Comparison of ENCODE assay signal across 34 cellular contexts in genomic region chr7:153902857-153903256, GRCh38.
"Had no signal": no experiment of that assay in that cellular context is flagged by ENCODE, and none has a peak within 500 bp of the region (broad histone marks: within the 10 kb centered on the region; RNA-seq: fewer than 3 reads in every experiment).

No MANE protein-coding gene starts in this region.

- H3K36me3 ChIP-seq: SJSA1 had no signal

- DNase-seq: activated B cell treated with CpG ODN at 0.5 μM for 24 hours; activated CD4-positive, alpha-beta memory T cell treated with anti-CD3 and anti-CD28 coated beads for 36 hours; activated CD4-positive, alpha-beta T cell treated with anti-CD3 and anti-CD28 coated beads for 4 hours; activated CD4-positive, alpha-beta T cell treated with anti-CD3 and anti-CD28 coated beads, Interleukin-2, amount 50 U/mL, for 1 hour; activated CD4-positive, CD25-positive, alpha-beta regulatory T cell treated with anti-CD3 and anti-CD28 coated beads, Interleukin-2, amount 50 U/mL, for 72 hours; activated CD8-positive, alpha-beta memory T cell treated with anti-CD3 and anti-CD28 coated beads, Interleukin-2, amount 50 U/mL, for 4 hours; activated gamma-delta T cell treated with Interleukin-2 at 50 U/mL for 16 hours; activated naive CD4-positive, alpha-beta T cell treated with anti-CD3 and anti-CD28 coated beads for 36 hours; activated naive CD8-positive, alpha-beta T cell treated with anti-CD3 and anti-CD28 coated beads, Interleukin-2, amount 50 U/mL, for 24 hours; activated T-cell treated with anti-CD3 and anti-CD28 coated beads for 4 hours; activated T-cell treated with anti-CD3 and anti-CD28 coated beads, Interleukin-2, amount 50 U/mL, for 4 hours; Karpas-422; KBM-7; NCI-H1048; NCI-H1105 treated with DMSO at 0.1 percent for 48 hours; NCI-H1436; NCI-H1694; NCI-H1930; NCI-H2081 treated with DMSO at 0.1 percent for 48 hours; NCI-H345; NCI-H524 treated with DMSO at 0.1 percent for 48 hours; NK-92 treated with Interleukin-12 subunit alpha and Interleukin-12 subunit beta, amount 100 ng/mL, for 24 hours; OCI-M1; SHP77 treated with DMSO at 0.1 percent for 48 hours; T-cell; T-helper 2 cell; T-helper 9 cell had no signal

- H3K27ac ChIP-seq: SJSA1, VCaP had no signal

- H3K27me3 ChIP-seq: SJSA1 had no signal

- H3K36me3 Mint-ChIP-seq: activated CD4-positive, alpha-beta memory T cell treated with anti-CD3 and anti-CD28 coated beads for 36 hours; activated naive CD8-positive, alpha-beta T cell; brain; T-cell had no signal

- H3K4me3 ChIP-seq: SJSA1 had no signal

- H3K4me1 ChIP-seq: SJSA1 had no signal

- ATAC-seq: activated naive CD8-positive, alpha-beta T cell treated with anti-CD3 and anti-CD28 coated beads, Interleukin-2, amount 50 U/mL, for 24 hours; activated T-cell treated with anti-CD3 and anti-CD28 coated beads, Interleukin-2, amount 50 U/mL, for 4 hours; Panc1; SK-N-SH treated with all-trans-retinoic acid at 6 μM for 48 hours; T-cell had no signal

- H3K27ac Mint-ChIP-seq: activated B cell treated with CpG ODN at 0.5 μM for 24 hours; activated CD4-positive, alpha-beta memory T cell treated with anti-CD3 and anti-CD28 coated beads for 36 hours; activated naive CD4-positive, alpha-beta T cell treated with anti-CD3 and anti-CD28 coated beads for 36 hours; activated naive CD8-positive, alpha-beta T cell; activated naive CD8-positive, alpha-beta T cell treated with anti-CD3 and anti-CD28 coated beads, Interleukin-2, amount 50 U/mL, for 24 hours; activated T-helper 1 cell treated with anti-CD3 and anti-CD28 coated beads, Interleukin-12 subunit alpha, Interleukin-12 subunit beta, Interleukin-2, Interleukin-4 antibody, amounts not matched to agents 30 ng/mL and 10 ng/mL and 1 ng/mL, durations not matched to agents 14 hours and 24 hours and 36 hours; brain; T-cell had no signal
